ENCODE assay signal across 8 cellular contexts in the genomic region with DNA sequence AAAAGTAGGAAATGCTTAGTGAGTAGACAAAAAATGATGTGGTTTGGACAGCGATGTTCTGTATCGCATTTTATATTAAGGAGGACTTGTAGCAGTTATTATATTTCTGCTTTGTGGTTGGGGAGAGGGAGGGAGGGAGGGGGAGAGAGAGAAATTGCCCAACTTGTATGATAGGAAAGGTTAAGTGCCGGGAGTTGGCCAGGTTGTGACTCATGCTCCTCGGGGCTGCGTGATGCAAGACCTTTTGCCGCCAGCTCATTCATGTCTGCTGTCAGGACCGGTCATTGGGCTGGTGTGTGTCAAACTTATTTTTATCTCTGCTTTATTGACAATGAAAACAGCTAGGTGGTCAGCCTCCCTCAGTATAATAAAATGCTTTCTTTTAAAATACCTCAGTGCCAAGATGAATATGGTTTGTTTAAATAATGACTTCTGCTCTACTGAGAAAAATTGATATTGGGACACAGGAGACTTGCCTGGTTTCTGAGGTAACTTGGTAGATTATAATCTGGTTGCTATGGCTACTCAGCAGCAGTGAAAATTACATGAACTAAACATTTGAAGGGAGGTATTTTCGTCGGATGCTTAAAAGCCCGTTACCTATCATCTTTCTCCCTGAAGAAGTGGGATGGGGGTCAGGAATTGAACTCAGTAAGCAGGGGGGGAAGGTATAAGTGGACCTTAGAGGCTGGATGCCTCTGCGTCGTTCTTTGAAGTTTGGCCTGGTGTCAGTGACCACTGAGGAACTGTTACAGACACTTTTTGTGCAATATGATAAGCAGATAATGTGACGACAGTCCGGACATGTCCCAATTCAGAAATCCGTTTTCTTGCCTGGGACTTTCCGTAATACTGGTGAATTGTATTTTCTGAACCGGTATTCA.
DNase-seq lines count a peak whose midpoint lies in the region; ATAC-seq and TF ChIP-seq lines count a peak whose summit lies in the region.

No MANE protein-coding gene starts in this region.

- TF ChIP-seq EP300 in esophagus muscularis mucosa (IDR thresholded peaks at IDR 0.05): no peak

- ATAC-seq in HG02981 (IDR thresholded peaks at IDR 0.05; ENCODE audit: unreplicated experiment): no peak

- no peak overlapping the region for H3K4me3 ChIP-seq in esophagus muscularis mucosa
- no peak overlapping the region for H3K4me3 ChIP-seq in neural progenitor cell
- no peak overlapping the region for H3K4me3 ChIP-seq in urinary bladder (ENCODE audit: low read depth, low read length)

- H3K9me3 ChIP-seq in esophagus muscularis mucosa: no peaks in the 10 kb centered on the region
- H3K9me3 ChIP-seq in neural progenitor cell (ENCODE audit: low read depth): no peaks in the 10 kb centered on the region

- no peak overlapping the region for H3K9ac ChIP-seq in neural progenitor cell

- no peaks in the 10 kb centered on the region for H3F3A ChIP-seq in neural progenitor cell (ENCODE audit: low read depth)

- H3K27me3 ChIP-seq in esophagus muscularis mucosa (no peaks in the 10 kb centered on the region), neural progenitor cell (no peaks in the 10 kb centered on the region)

- WGBS in esophagus muscularis mucosa: 41% methylated on average over 17 of the region's 17 CpGs
- 53% methylated on average over 17 of the region's 17 CpGs for WGBS in urinary bladder

- H3K4me1 ChIP-seq in esophagus muscularis mucosa (peaks cover 63 to 84% (median 75%) of the 10 kb centered on the region in 4 donors), neural progenitor cell (peaks cover 11% of the 10 kb centered on the region), urinary bladder (ENCODE audit: insufficient read depth) (peaks cover 2% of the 10 kb centered on the region)

- DNase-seq in DMS53 treated with DMSO at 0.1 percent for 48 hours (lab: John Stamatoyannopoulos, UW; ENCODE audit: unreplicated experiment) (peak; percentile 66), NCI-H460 (ENCODE audit: extremely low read depth, low read depth) (peak; percentile 93), esophagus muscularis mucosa (ENCODE audit: extremely low spot score) (peak; percentile 97), neural progenitor cell (ENCODE audit: low spot score) (no peak), NCI-H146 (lab: John Stamatoyannopoulos, UW) (no peak)
- DNase-seq in activated CD8-positive, alpha-beta memory T cell treated with anti-CD3 and anti-CD28 coated beads, Interleukin-2, amount 50 U/mL, for 48 hours: peak; percentile 59

- H3K36me3 ChIP-seq in esophagus muscularis mucosa (peaks cover 0 to 4% (median 0%) of the 10 kb centered on the region in 4 donors), neural progenitor cell (no peaks in the 10 kb centered on the region), urinary bladder (ENCODE audit: insufficient read depth) (no peaks in the 10 kb centered on the region)

- no peak for TF ChIP-seq POLR2A in esophagus muscularis mucosa (IDR thresholded peaks at IDR 0.05; ENCODE audit: low read depth)

- peaks cover 14% of the 10 kb centered on the region for H4K20me1 ChIP-seq in neural progenitor cell (ENCODE audit: low read depth)

- H3K79me2 ChIP-seq in neural progenitor cell (ENCODE audit: low read depth): peaks cover 62% of the 10 kb centered on the region

- intact Hi-C loops in esophagus muscularis mucosa (cut with DNase I): loop anchor here (5.0 kb wide), 1 partner anchor 72 kb away; no protein-coding TSS in a partner anchor

- no peak overlapping the region for H2AFZ ChIP-seq in neural progenitor cell (replicated peaks)

- H3K27me3 Mint-ChIP-seq in neural progenitor cell (ENCODE audit: insufficient read depth, low read depth): no peaks in the 10 kb centered on the region

- H3K36me3 Mint-ChIP-seq in neural progenitor cell: peaks cover 40% of the 10 kb centered on the region

- H3K4me3 Mint-ChIP-seq in neural progenitor cell: no peak overlapping the region

- H3K27ac ChIP-seq in esophagus muscularis mucosa (replicated peaks in 1 of 4) (peak overlapping the region; percentile 60 to 83 (median 66)), neural progenitor cell (no peak overlapping the region), urinary bladder (ENCODE audit: low read depth) (peak overlapping the region; percentile 72)

- H3K27ac Mint-ChIP-seq in neural progenitor cell: peak overlapping the region; percentile 83

- peaks cover 7% of the 10 kb centered on the region for H3K9me3 Mint-ChIP-seq in neural progenitor cell

- peaks cover 47% of the 10 kb centered on the region for H3K4me1 Mint-ChIP-seq in neural progenitor cell

- no peak for TF ChIP-seq CTCF in esophagus muscularis mucosa (IDR thresholded peaks at IDR 0.05)
- TF ChIP-seq CTCF in neural progenitor cell (IDR thresholded peaks at IDR 0.05): no peak

- H3K4me2 ChIP-seq in neural progenitor cell: no peak overlapping the region

Comparison
In these comparisons a context has a peak if more than half of its experiments do, and no peak if none do; other contexts are left out.
1. DNase-seq: peak in DMS53 treated with DMSO at 0.1 percent for 48 hours (single experiment), NCI-H460 (single experiment), activated CD8-positive, alpha-beta memory T cell treated with anti-CD3 and anti-CD28 coated beads, Interleukin-2, amount 50 U/mL, for 48 hours (single experiment) and esophagus muscularis mucosa (single experiment); none in neural progenitor cell (single experiment) and NCI-H146 (single experiment).